ENCODE assay signal across 1 cellular context in genomic region chr17:80575057-80575875, GRCh38.
TF ChIP-seq lines count a peak whose summit lies in the region.

No MANE protein-coding gene starts in this region.

TF ChIP-seq in K562, 482 proteins besides CTCF, POLR2A, EP300 and RAD21 (continued from another document and continues in another):
- TF ChIP-seq FOXK2 (conservative IDR thresholded peaks at IDR 0.05 in 1 of 2, IDR thresholded peaks at IDR 0.05 in 1 of 2; ENCODE audit: low read depth in 2 of 2): peak; percentile 66 to 68; a peak in 2 of 4 replicates
- TF ChIP-seq CREM (IDR thresholded peaks at IDR 0.05; ENCODE audit: low read depth): peak; percentile 90
- peak; percentile 96 for TF ChIP-seq SMC3 (conservative IDR thresholded peaks at IDR 0.05; ENCODE audit: insufficient read depth, low read depth, low read length)
- no peak for TF ChIP-seq HDAC8 (tag; IDR thresholded peaks at IDR 0.05)
- TF ChIP-seq NCOA1 (IDR thresholded peaks at IDR 0.05; ENCODE audit: low read depth): no peak
- TF ChIP-seq NCOA4 (IDR thresholded peaks at IDR 0.05; ENCODE audit: partially characterized antibody): no peak
- TF ChIP-seq FOXP4 (CRISPR knock-in tag; IDR thresholded peaks at IDR 0.05; ENCODE audit: borderline replicate concordance): peak; percentile 51; the same call in 1 of the 2 replicates
- no peak; the same call in 1 of the 2 replicates for TF ChIP-seq TAL1 (IDR thresholded peaks at IDR 0.05)
- TF ChIP-seq BHLHE40 (IDR thresholded peaks at IDR 0.05; ENCODE audit: low read length): peak; percentile 90
- peak; percentile 89 for TF ChIP-seq HMGXB4 (CRISPR knock-in tag; IDR thresholded peaks at IDR 0.05)
- 0 out of 2 replicates have a peak, but pooled peaks have one; percentile 19 for TF ChIP-seq MEF2A (IDR thresholded peaks at IDR 0.05; ENCODE audit: control insufficient read depth, low read depth, low read length)
- no peak for TF ChIP-seq ZNF830 (CRISPR knock-in tag; IDR thresholded peaks at IDR 0.05)
- no peak for TF ChIP-seq POLR2H (tag; IDR thresholded peaks at IDR 0.05; ENCODE audit: low read depth)
- TF ChIP-seq CHAMP1 (IDR thresholded peaks at IDR 0.05): peak; percentile 88; the same call in 1 of the 2 replicates
- peak; percentile 76 for TF ChIP-seq CTBP1 (IDR thresholded peaks at IDR 0.05; ENCODE audit: borderline replicate concordance)
- TF ChIP-seq E2F8 (IDR thresholded peaks at IDR 0.05; ENCODE audit: low read depth, partially characterized antibody): no peak
- TF ChIP-seq NELFE (IDR thresholded peaks at IDR 0.05; ENCODE audit: insufficient read depth, insufficient read length): no peak
- TF ChIP-seq SPI1 (IDR thresholded peaks at IDR 0.05; ENCODE audit: borderline replicate concordance, low read depth, low read length): no peak
- TF ChIP-seq KDM2B (CRISPR knock-in tag; IDR thresholded peaks at IDR 0.05): no peak
- TF ChIP-seq STAT5A (IDR thresholded peaks at IDR 0.05; ENCODE audit: borderline replicate concordance, low read length): no peak
- peak; percentile 61; the same call in 1 of the 2 replicates for TF ChIP-seq JUN (IDR thresholded peaks at IDR 0.05; ENCODE audit: borderline replicate concordance, low read depth, low read length)
- TF ChIP-seq JUN (CRISPR knock-in tag; IDR thresholded peaks at IDR 0.05; ENCODE audit: borderline replicate concordance): no peak
- TF ChIP-seq CXXC5 (CRISPR knock-in tag; IDR thresholded peaks at IDR 0.05): peak; percentile 36
- TF ChIP-seq DIDO1 (tag; IDR thresholded peaks at IDR 0.05; ENCODE audit: low read depth): no peak
- TF ChIP-seq ZNF766 (CRISPR knock-in tag; conservative IDR thresholded peaks at IDR 0.05): no peak
- no peak for TF ChIP-seq HNRNPK (IDR thresholded peaks at IDR 0.05; ENCODE audit: low read depth, low read length, poor library complexity, severe bottlenecking)
- no peak for TF ChIP-seq MYBL2 (IDR thresholded peaks at IDR 0.05; ENCODE audit: low read depth)
- TF ChIP-seq MYBL2 (CRISPR knock-in tag; IDR thresholded peaks at IDR 0.05; ENCODE audit: borderline replicate concordance): no peak
- TF ChIP-seq TEAD2 (tag; IDR thresholded peaks at IDR 0.05): no peak
- TF ChIP-seq SIN3B (IDR thresholded peaks at IDR 0.05; ENCODE audit: low read depth): 0 out of 2 replicates have a peak, but pooled peaks have one; percentile 20
- no peak for TF ChIP-seq ZNF143 (CRISPR knock-in tag; IDR thresholded peaks at IDR 0.05)
- peak; percentile 68 for TF ChIP-seq MEIS2 (IDR thresholded peaks at IDR 0.05; ENCODE audit: partially characterized antibody)
- TF ChIP-seq, protein P1, sequence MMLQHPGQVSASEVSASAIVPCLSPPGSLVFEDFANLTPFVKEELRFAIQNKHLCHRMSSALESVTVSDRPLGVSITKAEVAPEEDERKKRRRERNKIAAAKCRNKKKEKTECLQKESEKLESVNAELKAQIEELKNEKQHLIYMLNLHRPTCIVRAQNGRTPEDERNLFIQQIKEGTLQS (IDR thresholded peaks at IDR 0.05): no peak
- TF ChIP-seq, protein P1 (CRISPR knock-in tag; conservative IDR thresholded peaks at IDR 0.05): no peak
- no peak for TF ChIP-seq ZKSCAN3 (CRISPR knock-in tag; IDR thresholded peaks at IDR 0.05)
- peak; percentile 34; the same call in 1 of the 2 replicates for TF ChIP-seq NFIC (IDR thresholded peaks at IDR 0.05)
- TF ChIP-seq RBM14 (IDR thresholded peaks at IDR 0.05; ENCODE audit: borderline replicate concordance, insufficient read depth, low read depth, low read length): no peak
- TF ChIP-seq ZNF583 (CRISPR knock-in tag; IDR thresholded peaks at IDR 0.05): no peak
- TF ChIP-seq BRF1 (IDR thresholded peaks at IDR 0.05; ENCODE audit: borderline replicate concordance, extremely low read depth, insufficient read length): no peak
- peak; percentile 71 for TF ChIP-seq RFX1 (IDR thresholded peaks at IDR 0.05)
- TF ChIP-seq, protein P2, sequence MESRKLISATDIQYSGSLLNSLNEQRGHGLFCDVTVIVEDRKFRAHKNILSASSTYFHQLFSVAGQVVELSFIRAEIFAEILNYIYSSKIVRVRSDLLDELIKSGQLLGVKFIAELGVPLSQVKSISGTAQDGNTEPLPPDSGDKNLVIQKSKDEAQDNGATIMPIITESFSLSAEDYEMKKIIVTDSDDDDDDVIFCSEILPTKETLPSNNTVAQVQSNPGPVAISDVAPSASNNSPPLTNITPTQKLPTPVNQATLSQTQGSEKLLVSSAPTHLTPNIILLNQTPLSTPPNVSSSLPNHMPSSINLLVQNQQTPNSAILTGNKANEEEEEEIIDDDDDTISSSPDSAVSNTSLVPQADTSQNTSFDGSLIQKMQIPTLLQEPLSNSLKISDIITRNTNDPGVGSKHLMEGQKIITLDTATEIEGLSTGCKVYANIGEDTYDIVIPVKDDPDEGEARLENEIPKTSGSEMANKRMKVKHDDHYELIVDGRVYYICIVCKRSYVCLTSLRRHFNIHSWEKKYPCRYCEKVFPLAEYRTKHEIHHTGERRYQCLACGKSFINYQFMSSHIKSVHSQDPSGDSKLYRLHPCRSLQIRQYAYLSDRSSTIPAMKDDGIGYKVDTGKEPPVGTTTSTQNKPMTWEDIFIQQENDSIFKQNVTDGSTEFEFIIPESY (CRISPR knock-in tag; IDR thresholded peaks at IDR 0.05): peak; percentile 85; the same call in 1 of the 2 replicates
- peak; percentile 14 to 100; a peak in 2 of 4 replicates for TF ChIP-seq KDM1A (IDR thresholded peaks at IDR 0.05)
- TF ChIP-seq RAD51 (IDR thresholded peaks at IDR 0.05; ENCODE audit: borderline replicate concordance, low read depth): no peak
- no peak for TF ChIP-seq ZNF764 (CRISPR knock-in tag; IDR thresholded peaks at IDR 0.05; ENCODE audit: low read depth)
- TF ChIP-seq, protein P3, sequence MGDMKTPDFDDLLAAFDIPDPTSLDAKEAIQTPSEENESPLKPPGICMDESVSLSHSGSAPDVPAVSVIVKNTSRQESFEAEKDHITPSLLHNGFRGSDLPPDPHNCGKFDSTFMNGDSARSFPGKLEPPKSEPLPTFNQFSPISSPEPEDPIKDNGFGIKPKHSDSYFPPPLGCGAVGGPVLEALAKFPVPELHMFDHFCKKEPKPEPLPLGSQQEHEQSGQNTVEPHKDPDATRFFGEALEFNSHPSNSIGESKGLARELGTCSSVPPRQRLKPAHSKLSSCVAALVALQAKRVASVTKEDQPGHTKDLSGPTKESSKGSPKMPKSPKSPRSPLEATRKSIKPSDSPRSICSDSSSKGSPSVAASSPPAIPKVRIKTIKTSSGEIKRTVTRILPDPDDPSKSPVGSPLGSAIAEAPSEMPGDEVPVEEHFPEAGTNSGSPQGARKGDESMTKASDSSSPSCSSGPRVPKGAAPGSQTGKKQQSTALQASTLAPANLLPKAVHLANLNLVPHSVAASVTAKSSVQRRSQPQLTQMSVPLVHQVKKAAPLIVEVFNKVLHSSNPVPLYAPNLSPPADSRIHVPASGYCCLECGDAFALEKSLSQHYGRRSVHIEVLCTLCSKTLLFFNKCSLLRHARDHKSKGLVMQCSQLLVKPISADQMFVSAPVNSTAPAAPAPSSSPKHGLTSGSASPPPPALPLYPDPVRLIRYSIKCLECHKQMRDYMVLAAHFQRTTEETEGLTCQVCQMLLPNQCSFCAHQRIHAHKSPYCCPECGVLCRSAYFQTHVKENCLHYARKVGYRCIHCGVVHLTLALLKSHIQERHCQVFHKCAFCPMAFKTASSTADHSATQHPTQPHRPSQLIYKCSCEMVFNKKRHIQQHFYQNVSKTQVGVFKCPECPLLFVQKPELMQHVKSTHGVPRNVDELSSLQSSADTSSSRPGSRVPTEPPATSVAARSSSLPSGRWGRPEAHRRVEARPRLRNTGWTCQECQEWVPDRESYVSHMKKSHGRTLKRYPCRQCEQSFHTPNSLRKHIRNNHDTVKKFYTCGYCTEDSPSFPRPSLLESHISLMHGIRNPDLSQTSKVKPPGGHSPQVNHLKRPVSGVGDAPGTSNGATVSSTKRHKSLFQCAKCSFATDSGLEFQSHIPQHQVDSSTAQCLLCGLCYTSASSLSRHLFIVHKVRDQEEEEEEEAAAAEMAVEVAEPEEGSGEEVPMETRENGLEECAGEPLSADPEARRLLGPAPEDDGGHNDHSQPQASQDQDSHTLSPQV (IDR thresholded peaks at IDR 0.05): peak; percentile 92
- no peak for TF ChIP-seq SRSF1 (IDR thresholded peaks at IDR 0.05; ENCODE audit: low read depth, low read length)
- TF ChIP-seq CBFB (CRISPR knock-in tag; IDR thresholded peaks at IDR 0.05): peak; percentile 41; the same call in 1 of the 2 replicates
- no peak for TF ChIP-seq U2AF2 (optimal IDR thresholded peaks at IDR 0.05; ENCODE audit: low read depth, low read length)
- TF ChIP-seq TFE3 (CRISPR knock-in tag; IDR thresholded peaks at IDR 0.05): no peak
